Comparison of ENCODE assay signal across 1 cellular context in the genomic region with DNA sequence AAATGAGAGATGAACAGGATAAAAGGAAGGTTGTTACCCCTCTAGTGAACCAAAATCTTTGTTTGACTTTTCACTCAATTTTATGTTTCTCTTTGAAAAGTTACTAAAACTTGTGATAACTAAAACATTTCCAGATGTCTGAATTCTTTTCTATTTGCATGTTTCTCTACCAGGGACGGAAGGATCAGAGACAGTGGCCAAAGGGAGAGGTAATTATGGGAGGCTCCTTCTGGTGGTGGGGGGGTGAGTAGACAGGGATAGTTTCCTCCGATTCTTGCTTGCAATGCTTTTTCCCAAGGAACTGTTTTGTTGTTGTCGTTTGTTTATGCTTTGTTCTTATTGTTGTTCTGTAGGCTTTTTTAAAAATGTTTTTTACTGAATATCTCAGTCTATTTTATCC.
TF ChIP-seq lines count a peak whose summit lies in the region.

No MANE protein-coding gene starts in this region.

TF ChIP-seq in IMR-90, 13 proteins besides CTCF, POLR2A, EP300 and RAD21 (continued from another document):
- TF ChIP-seq SMC3 (IDR thresholded peaks at IDR 0.05; ENCODE audit: low read depth, low read length) (no peak), CEBPB (IDR thresholded peaks at IDR 0.05; ENCODE audit: low read depth, low read length) (no peak), MXI1 (IDR thresholded peaks at IDR 0.05; ENCODE audit: borderline replicate concordance, low read depth, low read length) (no peak), MAZ (IDR thresholded peaks at IDR 0.05; ENCODE audit: borderline replicate concordance, low read depth, low read length) (no peak), FOS (IDR thresholded peaks at IDR 0.05; ENCODE audit: low read depth, low read length) (no peak), NFE2L2 (IDR thresholded peaks at IDR 0.05; ENCODE audit: low read depth, low read length) (no peak), MAFK (IDR thresholded peaks at IDR 0.05; ENCODE audit: low read depth, low read length) (no peak), RCOR1 (IDR thresholded peaks at IDR 0.05; ENCODE audit: insufficient replicate concordance, low read length) (no peak), BHLHE40 (IDR thresholded peaks at IDR 0.05; ENCODE audit: low read depth, low read length) (no peak), CHD1 (IDR thresholded peaks at IDR 0.05; ENCODE audit: low read depth, low read length) (no peak)
- TF ChIP-seq, protein P1, sequence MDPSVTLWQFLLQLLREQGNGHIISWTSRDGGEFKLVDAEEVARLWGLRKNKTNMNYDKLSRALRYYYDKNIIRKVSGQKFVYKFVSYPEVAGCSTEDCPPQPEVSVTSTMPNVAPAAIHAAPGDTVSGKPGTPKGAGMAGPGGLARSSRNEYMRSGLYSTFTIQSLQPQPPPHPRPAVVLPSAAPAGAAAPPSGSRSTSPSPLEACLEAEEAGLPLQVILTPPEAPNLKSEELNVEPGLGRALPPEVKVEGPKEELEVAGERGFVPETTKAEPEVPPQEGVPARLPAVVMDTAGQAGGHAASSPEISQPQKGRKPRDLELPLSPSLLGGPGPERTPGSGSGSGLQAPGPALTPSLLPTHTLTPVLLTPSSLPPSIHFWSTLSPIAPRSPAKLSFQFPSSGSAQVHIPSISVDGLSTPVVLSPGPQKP (IDR thresholded peaks at IDR 0.05; ENCODE audit: borderline replicate concordance, low read depth, low read length), result no peak
